Comparison of ENCODE assay signal across 8 cellular contexts in genomic region chr1:26289158-26290059, GRCh38.
DNase-seq lines count a peak whose midpoint lies in the region; ATAC-seq lines count a peak whose summit lies in the region.

No MANE protein-coding gene starts in this region.

- peak; percentile 34 for ATAC-seq in GM19467 (IDR thresholded peaks at IDR 0.05; ENCODE audit: unreplicated experiment)
- ATAC-seq in GM21576 (IDR thresholded peaks at IDR 0.05; ENCODE audit: unreplicated experiment) = no peak

- DNase-seq in DMS 273 (lab: John Stamatoyannopoulos, UW; ENCODE audit: unreplicated experiment) = peak; percentile 89
- peak; percentile 91 for DNase-seq in SIG-M5 treated with dmso at 0.1 percent for 504 hours (lab: John Stamatoyannopoulos, UW; ENCODE audit: unreplicated experiment)
- DNase-seq in germinal center (ENCODE audit: low spot score) = peak; percentile 90
- peak; percentile 44 for DNase-seq in superior temporal gyrus (ENCODE audit: extremely low spot score)
- DNase-seq in NCI-H774 (lab: John Stamatoyannopoulos, UW) = no peak
- no peak for DNase-seq in SHP77 treated with DMSO at 0.1 percent for 48 hours (lab: John Stamatoyannopoulos, UW)

Comparison
In these comparisons a context has a peak if more than half of its experiments do, and no peak if none do; other contexts are left out.
1. DNase-seq: peak in DMS 273 (single experiment), SIG-M5 treated with dmso at 0.1 percent for 504 hours (single experiment), germinal center (single experiment) and superior temporal gyrus (single experiment); none in NCI-H774 (single experiment) and SHP77 treated with DMSO at 0.1 percent for 48 hours (single experiment).